27 cellular contexts compared by ENCODE assay signal in the genomic region with DNA sequence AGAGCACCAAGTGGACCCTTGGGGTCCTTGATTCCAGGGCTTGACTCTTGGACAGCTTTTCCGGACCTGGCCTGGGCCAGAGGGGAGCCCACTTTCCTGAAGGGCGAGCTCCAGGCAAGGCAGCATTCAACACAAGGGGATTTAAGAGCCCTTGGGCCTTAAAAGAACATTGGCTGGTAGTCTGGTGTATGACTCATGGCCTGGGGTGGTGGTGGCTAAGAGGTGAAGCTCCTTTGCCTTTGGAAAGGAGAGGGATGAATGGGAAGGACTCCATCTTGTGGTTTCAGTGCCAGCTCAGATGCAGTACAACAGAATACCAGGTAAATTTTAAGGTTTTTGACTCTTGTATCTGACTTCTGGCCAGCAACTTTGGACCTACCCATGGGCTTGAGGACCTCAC.
"Had no signal": no experiment of that assay in that cellular context is flagged by ENCODE, and none has a peak within 500 bp of the region (broad histone marks: within the 10 kb centered on the region; RNA-seq: fewer than 3 reads in every experiment).

No MANE protein-coding gene starts in this region.

- H3K36me3 ChIP-seq: breast epithelium had no signal

- DNase-seq: activated CD4-positive, alpha-beta T cell treated with anti-CD3 and anti-CD28 coated beads for 36 hours; activated CD4-positive, alpha-beta T cell treated with anti-CD3 and anti-CD28 coated beads, Interleukin-2, amount 50 U/mL, for 1 hour; activated CD4-positive, CD25-positive, alpha-beta regulatory T cell; activated CD8-positive, alpha-beta memory T cell treated with anti-CD3 and anti-CD28 coated beads, Interleukin-2, amount 50 U/mL, for 4 hours; activated CD8-positive, alpha-beta T cell treated with anti-CD3 and anti-CD28 coated beads for 36 hours; activated gamma-delta T cell treated with Interleukin-2 at 50 U/mL for 16 hours; activated naive CD4-positive, alpha-beta T cell treated with anti-CD3 and anti-CD28 coated beads, Interleukin-2, amount 10 ng/mL, durations not matched to agents 7 days and 5 days; activated naive CD8-positive, alpha-beta T cell treated with anti-CD3 and anti-CD28 coated beads for 36 hours; activated T-cell treated with anti-CD3 and anti-CD28 coated beads, Interleukin-2, amount 50 U/mL, for 72 hours; aorta; caudate nucleus; Karpas-422; NCI-H1092 treated with DMSO at 0.1 percent for 48 hours; NCI-H1417 treated with DMSO at 0.1 percent for 48 hours; NCI-H1694; NCI-H2081; NCI-H510A treated with DMSO at 0.1 percent for 48 hours; NK-92 treated with Interleukin-12 subunit alpha and Interleukin-12 subunit beta, amount 100 ng/mL, for 24 hours; OCI-M1; RPMI8226; T-cell; T-helper 2 cell; T1000 had no signal

- ATAC-seq: activated CD4-positive, alpha-beta T cell treated with anti-CD3 and anti-CD28 coated beads for 36 hours; activated CD8-positive, alpha-beta T cell treated with anti-CD3 and anti-CD28 coated beads for 36 hours; activated T-cell treated with anti-CD3 and anti-CD28 coated beads, Interleukin-2, amount 50 U/mL, for 72 hours; Panc1; Right ventricle myocardium inferior; T-cell had no signal

- H3K27me3 ChIP-seq: breast epithelium had no signal

- H3K4me3 ChIP-seq: breast epithelium, SK-N-MC had no signal
